In the genomic region with DNA sequence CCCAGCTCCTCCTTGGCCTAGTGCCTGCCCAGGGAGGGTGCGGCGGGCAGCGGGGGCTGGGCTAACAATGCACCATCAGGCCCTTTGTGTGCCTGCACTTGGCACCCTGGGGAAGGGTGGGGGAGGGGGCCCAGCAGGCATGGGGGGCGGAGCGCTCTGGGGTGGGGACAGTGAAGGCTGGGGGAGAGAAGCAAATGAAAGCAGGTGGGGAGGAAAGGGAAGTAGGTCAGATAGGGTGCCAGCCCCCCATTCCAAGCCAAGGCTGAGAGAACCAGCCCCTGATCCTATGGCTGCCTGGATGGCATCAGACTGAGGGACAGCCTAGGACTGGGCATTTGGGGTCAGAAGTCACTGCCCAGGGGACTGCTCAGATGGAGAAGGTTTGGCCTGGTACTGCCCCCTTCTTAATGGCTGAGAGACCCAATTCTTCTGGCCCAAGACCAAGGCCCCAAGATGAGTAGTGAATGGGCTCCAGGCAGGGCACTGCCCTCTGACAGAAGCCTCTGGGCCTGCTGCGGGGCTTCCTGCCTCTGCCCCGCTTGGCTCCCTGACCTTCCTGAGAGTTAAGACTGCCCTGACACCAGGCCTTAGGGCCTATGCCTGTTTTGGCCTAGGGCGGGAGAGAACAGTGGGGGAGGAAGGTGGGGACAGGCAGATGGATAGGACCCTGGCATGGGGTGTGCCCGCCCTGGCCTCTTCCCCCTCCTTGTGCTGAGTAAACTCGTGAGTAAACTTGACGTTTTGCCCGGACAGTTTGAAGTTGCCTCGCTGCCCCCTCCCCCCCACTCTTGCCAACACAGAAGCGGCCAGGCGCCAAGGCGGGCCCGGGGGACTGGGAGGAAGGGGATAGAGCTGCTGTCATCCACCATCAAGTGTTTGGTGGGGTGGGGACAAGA, we compare ENCODE assay signal across 1 cellular context.
TF ChIP-seq lines count a peak whose summit lies in the region.

No MANE protein-coding gene starts in this region.

TF ChIP-seq in K562, 482 proteins besides CTCF, POLR2A, EP300 and RAD21:
- TF ChIP-seq SUPT5H (IDR thresholded peaks at IDR 0.05) (0 out of 2 replicates have a peak, but pooled peaks have one; percentile 1), NEUROD1 (IDR thresholded peaks at IDR 0.05; ENCODE audit: borderline replicate concordance, low read depth, low read length, partially characterized antibody) (no peak), HDAC3 (IDR thresholded peaks at IDR 0.05; ENCODE audit: borderline replicate concordance, partially characterized antibody) (no peak), RBBP5 (IDR thresholded peaks at IDR 0.05; ENCODE audit: borderline replicate concordance, insufficient read depth, low read length, poor library complexity, severe bottlenecking) (no peak), ZKSCAN3 (CRISPR knock-in tag; IDR thresholded peaks at IDR 0.05) (no peak), SMC3 (conservative IDR thresholded peaks at IDR 0.05; ENCODE audit: insufficient read depth, low read depth, low read length) (no peak), MLLT1 (IDR thresholded peaks at IDR 0.05) (no peak), RFX5 (IDR thresholded peaks at IDR 0.05; ENCODE audit: low read depth, low read length) (no peak), SIRT6 (IDR thresholded peaks at IDR 0.05; ENCODE audit: low read depth, low read length) (no peak), ZNF263 (CRISPR knock-in tag; IDR thresholded peaks at IDR 0.05; ENCODE audit: borderline replicate concordance) (no peak), IRF9 (tag; IDR thresholded peaks at IDR 0.05) (no peak), POLR2G (IDR thresholded peaks at IDR 0.05; ENCODE audit: low read depth, low read length) (peak; percentile 52), RBFOX2 (IDR thresholded peaks at IDR 0.05; ENCODE audit: low read depth, low read length) (peak; percentile 62), HNRNPH1 (optimal IDR thresholded peaks at IDR 0.05; ENCODE audit: low read depth, low read length) (no peak), RBM22 (IDR thresholded peaks at IDR 0.05; ENCODE audit: low read depth, low read length, poor library complexity, severe bottlenecking) (no peak), CTBP1 (IDR thresholded peaks at IDR 0.05; ENCODE audit: borderline replicate concordance) (no peak)
- TF ChIP-seq, protein P1, sequence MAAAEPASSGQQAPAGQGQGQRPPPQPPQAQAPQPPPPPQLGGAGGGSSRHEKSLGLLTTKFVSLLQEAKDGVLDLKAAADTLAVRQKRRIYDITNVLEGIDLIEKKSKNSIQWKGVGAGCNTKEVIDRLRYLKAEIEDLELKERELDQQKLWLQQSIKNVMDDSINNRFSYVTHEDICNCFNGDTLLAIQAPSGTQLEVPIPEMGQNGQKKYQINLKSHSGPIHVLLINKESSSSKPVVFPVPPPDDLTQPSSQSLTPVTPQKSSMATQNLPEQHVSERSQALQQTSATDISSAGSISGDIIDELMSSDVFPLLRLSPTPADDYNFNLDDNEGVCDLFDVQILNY (CRISPR knock-in tag; IDR thresholded peaks at IDR 0.05) = no peak
- TF ChIP-seq, protein P2, sequence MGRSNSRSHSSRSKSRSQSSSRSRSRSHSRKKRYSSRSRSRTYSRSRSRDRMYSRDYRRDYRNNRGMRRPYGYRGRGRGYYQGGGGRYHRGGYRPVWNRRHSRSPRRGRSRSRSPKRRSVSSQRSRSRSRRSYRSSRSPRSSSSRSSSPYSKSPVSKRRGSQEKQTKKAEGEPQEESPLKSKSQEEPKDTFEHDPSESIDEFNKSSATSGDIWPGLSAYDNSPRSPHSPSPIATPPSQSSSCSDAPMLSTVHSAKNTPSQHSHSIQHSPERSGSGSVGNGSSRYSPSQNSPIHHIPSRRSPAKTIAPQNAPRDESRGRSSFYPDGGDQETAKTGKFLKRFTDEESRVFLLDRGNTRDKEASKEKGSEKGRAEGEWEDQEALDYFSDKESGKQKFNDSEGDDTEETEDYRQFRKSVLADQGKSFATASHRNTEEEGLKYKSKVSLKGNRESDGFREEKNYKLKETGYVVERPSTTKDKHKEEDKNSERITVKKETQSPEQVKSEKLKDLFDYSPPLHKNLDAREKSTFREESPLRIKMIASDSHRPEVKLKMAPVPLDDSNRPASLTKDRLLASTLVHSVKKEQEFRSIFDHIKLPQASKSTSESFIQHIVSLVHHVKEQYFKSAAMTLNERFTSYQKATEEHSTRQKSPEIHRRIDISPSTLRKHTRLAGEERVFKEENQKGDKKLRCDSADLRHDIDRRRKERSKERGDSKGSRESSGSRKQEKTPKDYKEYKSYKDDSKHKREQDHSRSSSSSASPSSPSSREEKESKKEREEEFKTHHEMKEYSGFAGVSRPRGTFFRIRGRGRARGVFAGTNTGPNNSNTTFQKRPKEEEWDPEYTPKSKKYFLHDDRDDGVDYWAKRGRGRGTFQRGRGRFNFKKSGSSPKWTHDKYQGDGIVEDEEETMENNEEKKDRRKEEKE (IDR thresholded peaks at IDR 0.05; ENCODE audit: borderline replicate concordance in 1 of 2, control insufficient read depth in 1 of 2, low read depth in 2 of 2, low read length in 1 of 2) = no peak
- TF ChIP-seq, protein P3, sequence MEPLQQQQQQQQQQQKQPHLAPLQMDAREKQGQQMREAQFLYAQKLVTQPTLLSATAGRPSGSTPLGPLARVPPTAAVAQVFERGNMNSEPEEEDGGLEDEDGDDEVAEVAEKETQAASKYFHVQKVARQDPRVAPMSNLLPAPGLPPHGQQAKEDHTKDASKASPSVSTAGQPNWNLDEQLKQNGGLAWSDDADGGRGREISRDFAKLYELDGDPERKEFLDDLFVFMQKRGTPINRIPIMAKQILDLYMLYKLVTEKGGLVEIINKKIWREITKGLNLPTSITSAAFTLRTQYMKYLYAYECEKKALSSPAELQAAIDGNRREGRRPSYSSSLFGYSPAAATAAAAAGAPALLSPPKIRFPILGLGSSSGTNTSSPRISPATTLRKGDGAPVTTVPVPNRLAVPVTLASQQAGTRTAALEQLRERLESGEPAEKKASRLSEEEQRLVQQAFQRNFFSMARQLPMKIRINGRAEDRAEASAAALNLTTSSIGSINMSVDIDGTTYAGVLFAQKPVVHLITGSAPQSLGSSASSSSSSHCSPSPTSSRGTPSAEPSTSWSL (CRISPR knock-in tag; IDR thresholded peaks at IDR 0.05; ENCODE audit: borderline replicate concordance) = no peak
